In the genomic region with DNA sequence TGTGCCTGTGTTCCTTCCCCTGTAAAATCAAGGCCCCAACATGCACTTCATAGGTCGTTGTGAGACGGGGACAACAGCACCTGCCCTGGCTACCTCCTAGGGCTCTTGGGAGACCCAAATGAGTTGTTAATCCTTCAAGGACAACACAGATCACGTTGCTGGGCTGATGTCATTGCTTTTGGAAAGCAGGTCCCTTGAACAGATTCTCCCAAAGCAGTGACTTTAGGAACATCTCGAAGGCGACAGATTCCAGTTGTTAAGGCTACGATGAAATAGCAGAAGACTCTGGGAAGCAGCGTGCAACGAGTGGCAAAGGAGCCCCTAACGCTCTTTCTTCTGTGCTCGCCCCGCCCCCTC, we compare ENCODE assay signal across 8 cellular contexts. TPM values are rescaled to one million over a fixed set of nuclear protein-coding genes. Genes with fewer than 3 reads are reported as not detected.
DNase-seq lines count a peak whose midpoint lies in the region; ATAC-seq and TF ChIP-seq lines count a peak whose summit lies in the region.

No MANE protein-coding gene starts in this region.

- H3K27ac Mint-ChIP-seq in T-helper 17 cell, result no peak overlapping the region

- H3K4me3 ChIP-seq in AG10803 (ENCODE audit: low read length) (peak overlapping the region; percentile 65), iPS-20b (ENCODE audit: low read length) (peak overlapping the region; percentile 90), urinary bladder (ENCODE audit: low read depth, low read length) (peak overlapping the region; percentile 42)

- H3K36me3 ChIP-seq in iPS-20b (ENCODE audit: insufficient read depth, low read depth, low read length), result no peaks in the 10 kb centered on the region
- H3K36me3 ChIP-seq in urinary bladder (ENCODE audit: insufficient read depth), result no peaks in the 10 kb centered on the region

- no peak overlapping the region; the same call in 1 of the 2 replicates for H3K9ac ChIP-seq in iPS-20b (ENCODE audit: low read depth, low read length)

- TF ChIP-seq CTCF in AG10803 (conservative IDR thresholded peaks at IDR 0.05; ENCODE audit: low read length), result no peak

- H3K27me3 Mint-ChIP-seq in T-helper 17 cell, result peaks cover 6% of the 10 kb centered on the region

- H3K27me3 ChIP-seq in iPS-20b (ENCODE audit: insufficient read depth, low read length), result peaks cover 4% of the 10 kb centered on the region; the same call in 1 of the 2 replicates

- H3K4me1 Mint-ChIP-seq in T-helper 17 cell, result peaks cover 28% of the 10 kb centered on the region

- 5% methylated on average over 11 of the region's 11 CpGs for WGBS in urinary bladder

- H3K36me3 Mint-ChIP-seq in T-helper 17 cell (ENCODE audit: low read depth), result peaks cover 4% of the 10 kb centered on the region

- no peak overlapping the region for H3K27ac ChIP-seq in iPS-20b (ENCODE audit: low read length)
- no peak overlapping the region for H3K27ac ChIP-seq in urinary bladder (ENCODE audit: low read depth)

- H3K9me3 ChIP-seq in T-helper 17 cell (ENCODE audit: control insufficient read depth, low read length, poor library complexity, severe bottlenecking), result no peaks in the 10 kb centered on the region
- no peaks in the 10 kb centered on the region for H3K9me3 ChIP-seq in iPS-20b (ENCODE audit: insufficient read depth, low read depth, low read length)

- H3K4me3 Mint-ChIP-seq in T-helper 17 cell, result peak overlapping the region; percentile 93

- no peaks in the 10 kb centered on the region; the same call in 1 of the 2 replicates for H3K4me1 ChIP-seq in iPS-20b (ENCODE audit: insufficient read depth, low read length)
- peaks cover 1% of the 10 kb centered on the region for H3K4me1 ChIP-seq in urinary bladder (ENCODE audit: insufficient read depth)

- DNase-seq in AG10803 (ENCODE audit: low read depth) (no peak), T-helper 17 cell (no peak), KG1 (lab: John Stamatoyannopoulos, UW) (no peak)
- DNase-seq in stimulated activated CD4-positive, alpha-beta T cell treated with anti-CD3 and anti-CD28 coated beads, Interleukin-2, amount 100 ng/mL, for 48 hours, result no peak

- ATAC-seq in GM21723 (IDR thresholded peaks at IDR 0.05; ENCODE audit: unreplicated experiment), result peak; percentile 18
- peak; percentile 7 for ATAC-seq in T-helper 17 cell
- ATAC-seq in GM21825 (IDR thresholded peaks at IDR 0.05; ENCODE audit: unreplicated experiment), result no peak

RNA-seq across cellular contexts. Expression of a gene that starts 26.2 kb away (rescaled TPM):
- total RNA-seq in T-helper 17 cell (1 to 10 TPM in 1 of 2 donors, under 1 TPM in 1; 0.89 to 2.7 TPM), urinary bladder (not detected)
- 3.0 TPM for polyA plus RNA-seq in urinary bladder
